In the genomic region with DNA sequence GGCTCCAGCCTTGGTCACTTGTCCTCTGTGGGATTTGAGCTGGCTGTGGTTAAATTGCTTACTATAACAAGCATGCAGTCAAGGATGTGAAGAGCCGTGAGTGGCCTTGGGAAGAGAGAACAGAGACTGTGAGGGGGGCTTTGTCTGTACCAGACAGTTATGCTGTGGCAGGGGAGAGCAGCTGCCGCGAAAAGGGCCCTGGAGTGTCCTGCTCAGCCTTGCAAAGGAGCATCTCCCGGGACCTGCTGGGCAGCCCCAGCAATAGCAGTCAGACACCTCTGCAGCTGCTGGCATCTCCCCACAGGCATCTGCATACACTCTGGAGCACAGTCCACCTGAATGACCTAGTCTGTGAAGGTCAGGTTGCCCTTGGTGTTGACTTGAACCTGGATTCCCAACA, we compare ENCODE assay signal across 27 cellular contexts. TPM values are rescaled to one million over a fixed set of nuclear protein-coding genes. Genes with fewer than 3 reads are reported as not detected.
DNase-seq lines count a peak whose midpoint lies in the region; ATAC-seq and TF ChIP-seq lines count a peak whose summit lies in the region.
"Had no signal": no experiment of that assay in that cellular context is flagged by ENCODE, and none has a peak within 500 bp of the region (broad histone marks: within the 10 kb centered on the region; RNA-seq: fewer than 3 reads in every experiment).

No MANE protein-coding gene starts in this region.

- BruUV-seq in Panc1 (replicated peaks; lab: Mats Ljungman, UMichigan) (no TSS peak), Calu3 (replicated peaks; lab: Mats Ljungman, UMichigan) (no TSS peak)

- ATAC-seq in Panc1 (peak; percentile 48; the same call in 1 of the 2 replicates), GM21619 (IDR thresholded peaks at IDR 0.05; ENCODE audit: unreplicated experiment) (no peak)

- DNase-seq in NCI-H1417 (lab: John Stamatoyannopoulos, UW) (peak in 2 of 3 experiments; percentile 10 to 20), NCI-H1417 treated with DMSO at 0.1 percent for 48 hours (lab: John Stamatoyannopoulos, UW) (no peak), Panc1 (ENCODE audit: low read depth, low spot score) (no peak), endodermal cell (no peak), retina (peak; percentile 33), NCI-H2081 (lab: John Stamatoyannopoulos, UW) (no peak), Calu3 (no peak)
- DNase-seq: 8988T; activated CD4-positive, alpha-beta T cell treated with anti-CD3 and anti-CD28 coated beads, Interleukin-2, amount 50 U/mL, for 48 hours; activated CD4-positive, CD25-positive, alpha-beta regulatory T cell; activated gamma-delta T cell treated with Interleukin-2 at 50 U/mL for 16 hours; activated T-cell treated with anti-CD3 and anti-CD28 coated beads, Interleukin-2, amount 50 U/mL, for 1 hour; CD4-positive, alpha-beta T cell; DMS 273 treated with DMSO at 0.1 percent for 48 hours; kidney; NCI-H1048; NCI-H187; NCI-H69; T-helper 1 cell had no signal

- WGBS in endodermal cell (ENCODE audit: insufficient coverage in 1 of 2, insufficient read length in 1 of 2), 2 experiments, result 80% methylated on average over 4 of the region's 4 CpGs; no CpG with 5 or more reads in 1 of the 2 experiments

- no peak overlapping the region for H3K4me3 ChIP-seq in Panc1 (ENCODE audit: low read depth in 2 of 2, low read length in 2 of 2)
- no peak overlapping the region for H3K4me3 ChIP-seq in endodermal cell (ENCODE audit: low read length)
- H3K4me3 ChIP-seq: dorsolateral prefrontal cortex, SJSA1, tibial artery had no signal

- in situ Hi-C loops in Panc1 (cut with HindIII; ENCODE audit: low pct_unique_long_range_greater_than_20kb, low sequenced_read_pairs), result no loop called here

- intact Hi-C loops in Panc1 (cut with micrococcal nuclease; ENCODE audit: unreplicated experiment), result no loop called here
- intact Hi-C loops in Calu3 (cut with micrococcal nuclease; ENCODE audit: unreplicated experiment), result no loop called here

- H3K9me3 ChIP-seq in Panc1 (ENCODE audit: control insufficient read depth, insufficient read depth, low read depth, low read length), result no peaks in the 10 kb centered on the region
- no peaks in the 10 kb centered on the region for H3K9me3 ChIP-seq in endodermal cell (ENCODE audit: control insufficient read depth, low read length)
- H3K9me3 ChIP-seq: SJSA1, tibial artery had no signal

- H3K4me1 ChIP-seq in Panc1 (ENCODE audit: control insufficient read depth, insufficient read depth, low read length) (no peaks in the 10 kb centered on the region; the same call in 1 of the 2 replicates), endodermal cell (ENCODE audit: control insufficient read depth, insufficient read depth, low read length) (no peaks in the 10 kb centered on the region)
- H3K4me1 ChIP-seq: SJSA1 had no signal

- CTCF ChIA-PET in Panc1 (lab: Charles Lee), result no interaction called here
- CTCF ChIA-PET in Calu3 (lab: Charles Lee), result interaction anchor here (0.6 kb wide), 1 partner anchor 155 kb away, joined by 4 read pairs; no protein-coding TSS in a partner anchor

- H3K27me3 ChIP-seq in Panc1 (ENCODE audit: control insufficient read depth, insufficient read depth, low read length), result no peaks in the 10 kb centered on the region
- H3K27me3 ChIP-seq in endodermal cell (ENCODE audit: control insufficient read depth, insufficient read depth, low read length, poor library complexity, severe bottlenecking), result peaks cover 70% of the 10 kb centered on the region

- H3K27ac ChIP-seq in Panc1 (ENCODE audit: low read length), result no peak overlapping the region
- peak overlapping the region; percentile 21 for H3K27ac ChIP-seq in endodermal cell (ENCODE audit: low read depth, low read length)
- H3K27ac ChIP-seq: SJSA1, tibial artery had no signal

- H3K9ac ChIP-seq in endodermal cell (ENCODE audit: extremely low read depth, low read length, poor library complexity, severe bottlenecking), result no peak overlapping the region

- TF ChIP-seq CTCF in Panc1 (IDR thresholded peaks at IDR 0.05) (no peak), endodermal cell (conservative IDR thresholded peaks at IDR 0.05) (no peak), Calu3 (IDR thresholded peaks at IDR 0.05; ENCODE audit: unreplicated experiment) (no peak)

- POLR2A ChIA-PET in Panc1 (lab: Charles Lee), result no interaction called here

- no peak overlapping the region for H3K4me3 Mint-ChIP-seq in endodermal cell
- no peak overlapping the region for H3K4me3 Mint-ChIP-seq in Calu3 (ENCODE audit: low read depth, unreplicated experiment)
- H3K4me3 Mint-ChIP-seq: CD4-positive, alpha-beta T cell; central memory CD8-positive, alpha-beta T cell; IgD-negative memory B cell; stimulated activated naive CD8-positive, alpha-beta T cell treated with anti-CD3 and anti-CD28 coated beads, Interleukin-15, Interleukin-2, amounts not matched to agents 100 ng/mL and 50 ng/mL, for 24 hours had no signal

- H3K9me3 Mint-ChIP-seq in endodermal cell (no peaks in the 10 kb centered on the region), Calu3 (ENCODE audit: low read depth, unreplicated experiment) (no peaks in the 10 kb centered on the region)
- H3K9me3 Mint-ChIP-seq: CD4-positive, alpha-beta T cell; central memory CD8-positive, alpha-beta T cell; IgD-negative memory B cell; stimulated activated naive CD8-positive, alpha-beta T cell treated with anti-CD3 and anti-CD28 coated beads, Interleukin-15, Interleukin-2, amounts not matched to agents 100 ng/mL and 50 ng/mL, for 24 hours had no signal

- H3K27me3 Mint-ChIP-seq in endodermal cell (ENCODE audit: insufficient read depth), result peaks cover 94% of the 10 kb centered on the region
- H3K27me3 Mint-ChIP-seq in Calu3 (ENCODE audit: unreplicated experiment), result peaks cover 57% of the 10 kb centered on the region

- no peak overlapping the region for H3K27ac Mint-ChIP-seq in endodermal cell
- no peak overlapping the region for H3K27ac Mint-ChIP-seq in Calu3 (ENCODE audit: unreplicated experiment)
- H3K27ac Mint-ChIP-seq: CD4-positive, alpha-beta T cell; IgD-negative memory B cell; stimulated activated naive CD8-positive, alpha-beta T cell treated with anti-CD3 and anti-CD28 coated beads, Interleukin-15, Interleukin-2, amounts not matched to agents 100 ng/mL and 50 ng/mL, for 24 hours had no signal

- no peaks in the 10 kb centered on the region for H3K36me3 Mint-ChIP-seq in endodermal cell (ENCODE audit: low read depth)
- no peaks in the 10 kb centered on the region for H3K36me3 Mint-ChIP-seq in Calu3 (ENCODE audit: insufficient read depth, unreplicated experiment)

- no peaks in the 10 kb centered on the region for H3K36me3 ChIP-seq in Panc1 (ENCODE audit: control insufficient read depth, insufficient read depth, low read length)
- no peaks in the 10 kb centered on the region for H3K36me3 ChIP-seq in endodermal cell (ENCODE audit: control insufficient read depth, insufficient read depth, low read length)
- H3K36me3 ChIP-seq: SJSA1, tibial artery had no signal

- H3K4me1 Mint-ChIP-seq in endodermal cell, result peaks cover 14% of the 10 kb centered on the region
- no peaks in the 10 kb centered on the region for H3K4me1 Mint-ChIP-seq in Calu3 (ENCODE audit: low read depth, unreplicated experiment)
- H3K4me1 Mint-ChIP-seq: central memory CD8-positive, alpha-beta T cell; IgD-negative memory B cell had no signal

RNA-seq across cellular contexts. Expression of gene EBF4, which starts 6.3 kb away (rescaled TPM):
- 6.8 TPM for total RNA-seq in Panc1 (2021; ENCODE audit: unreplicated experiment)
- polyA plus RNA-seq in Panc1 (2012; ENCODE audit: insufficient read length), result 11.8 TPM
- total RNA-seq in endodermal cell, result 10 to 100 TPM in 1 of 2 donors, 1 to 10 TPM in 1; 6.4 to 12.1 TPM
- polyA plus RNA-seq in endodermal cell (2013, experiment 1 of 2), result 17.5 TPM
- 16.1 TPM for polyA plus RNA-seq in endodermal cell (2013, experiment 2 of 2)
- 4.3 and 6.6 TPM in 2 replicates for total RNA-seq in Calu3 (2022)
- total RNA-seq: G401 had no signal

RNA-seq across cellular contexts. Expression of gene IDH3B, which starts 34.9 kb away (rescaled TPM):
- total RNA-seq in Panc1 (2021; ENCODE audit: unreplicated experiment) (135 TPM), endodermal cell (10 to 100 TPM; 89.9 to 91.7 TPM), Calu3 (2022) (73.6 and 74.8 TPM in 2 replicates)
- polyA plus RNA-seq in Panc1 (2012; ENCODE audit: insufficient read length), result 146 TPM
- 78.9 TPM for polyA plus RNA-seq in endodermal cell (2013, experiment 1 of 2)
- polyA plus RNA-seq in endodermal cell (2013, experiment 2 of 2), result 69.2 TPM

RNA-seq across cellular contexts. Expression of gene NOP56, which starts 46.5 kb away (rescaled TPM):
- total RNA-seq in Panc1 (2021; ENCODE audit: unreplicated experiment) (354 TPM), endodermal cell (100 to 1,000 TPM; 386 to 432 TPM), Calu3 (2022) (303 and 310 TPM in 2 replicates)
- 236 TPM for polyA plus RNA-seq in Panc1 (2012; ENCODE audit: insufficient read length)
- 305 TPM for polyA plus RNA-seq in endodermal cell (2013, experiment 1 of 2)
- polyA plus RNA-seq in endodermal cell (2013, experiment 2 of 2), result 280 TPM

Comparison
In these comparisons a context has a peak if more than half of its experiments do, and no peak if none do; other contexts are left out.
1. DNase-seq: peak in NCI-H1417 (2 of 3) and retina (single experiment); none in NCI-H1417 treated with DMSO at 0.1 percent for 48 hours (single experiment), Panc1 (single experiment), endodermal cell (single experiment), NCI-H2081 (0 of 2) and Calu3 (single experiment).